19 cellular contexts compared by ENCODE assay signal in the genomic region with DNA sequence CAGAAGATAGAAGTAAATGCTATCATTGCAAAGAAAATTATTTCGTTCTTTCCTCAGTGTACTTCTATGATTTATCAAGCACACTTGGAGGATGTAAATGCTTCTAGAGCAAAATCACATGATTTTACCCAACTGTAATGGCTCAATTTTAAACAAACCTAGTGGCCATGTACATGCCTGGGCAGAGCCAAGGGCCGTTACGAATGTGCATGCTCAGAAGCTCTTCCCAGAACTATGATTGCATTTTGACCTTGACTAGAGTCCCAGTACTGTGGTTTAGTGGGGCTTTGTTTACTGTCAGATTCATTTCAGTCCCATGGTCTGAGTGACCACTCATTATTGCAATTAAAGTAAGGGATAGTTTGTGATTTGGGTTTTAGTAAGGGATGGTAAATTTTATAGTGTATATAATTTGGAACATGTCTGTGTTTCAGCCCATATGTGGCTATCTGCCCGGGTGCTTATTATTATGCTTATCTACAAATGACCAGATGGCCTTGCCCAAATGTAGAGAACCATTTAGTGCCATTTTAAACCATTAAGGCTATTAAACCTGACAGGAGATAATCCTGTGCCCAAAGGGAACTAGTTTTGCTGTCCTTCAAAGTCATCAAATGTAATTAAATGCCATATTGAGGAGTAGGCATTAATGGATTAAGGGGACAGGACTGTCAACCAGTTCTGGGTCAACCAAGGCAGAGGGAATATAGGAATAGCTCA.
DNase-seq lines count a peak whose midpoint lies in the region; ATAC-seq and TF ChIP-seq lines count a peak whose summit lies in the region.
"Had no signal": no experiment of that assay in that cellular context is flagged by ENCODE, and none has a peak within 500 bp of the region (broad histone marks: within the 10 kb centered on the region; RNA-seq: fewer than 3 reads in every experiment).

No MANE protein-coding gene starts in this region.

- no peak overlapping the region for H3K4me3 Mint-ChIP-seq in T-helper 2 cell treated with Interferon-gamma antibody and Interleukin-4, amounts not matched to agents 5 μg/mL and 100 μg/mL, for 36 hours
- H3K4me3 Mint-ChIP-seq: CD8-positive, alpha-beta memory T cell; H9 had no signal

- H3K27me3 Mint-ChIP-seq in T-helper 2 cell treated with Interferon-gamma antibody and Interleukin-4, amounts not matched to agents 5 μg/mL and 100 μg/mL, for 36 hours (ENCODE audit: low read depth) = peaks cover 18% of the 10 kb centered on the region

- H3K36me3 ChIP-seq in BE2C = no peaks in the 10 kb centered on the region

- no peaks in the 10 kb centered on the region for H3K36me3 Mint-ChIP-seq in T-helper 2 cell treated with Interferon-gamma antibody and Interleukin-4, amounts not matched to agents 5 μg/mL and 100 μg/mL, for 36 hours (ENCODE audit: low read depth)
- H3K36me3 Mint-ChIP-seq: CD8-positive, alpha-beta memory T cell had no signal

- H3K4me1 Mint-ChIP-seq in T-helper 2 cell treated with Interferon-gamma antibody and Interleukin-4, amounts not matched to agents 5 μg/mL and 100 μg/mL, for 36 hours (ENCODE audit: low read depth) = peaks cover 7% of the 10 kb centered on the region
- H3K4me1 Mint-ChIP-seq: CD8-positive, alpha-beta memory T cell had no signal

- H3K27ac Mint-ChIP-seq in T-helper 2 cell treated with Interferon-gamma antibody and Interleukin-4, amounts not matched to agents 5 μg/mL and 100 μg/mL, for 36 hours = no peak overlapping the region
- H3K27ac Mint-ChIP-seq: CD8-positive, alpha-beta memory T cell; H9 had no signal

- DNase-seq in BE2C = peak; percentile 69
- peak; percentile 6 for DNase-seq in EH (ENCODE audit: low read depth)
- peak; percentile 92 for DNase-seq in SK-N-DZ (ENCODE audit: low spot score)
- peak; percentile 3 for DNase-seq in iris pigment epithelial cell (ENCODE audit: low read depth)
- no peak for DNase-seq in T-helper 1 cell
- DNase-seq in OCI-M1 (lab: John Stamatoyannopoulos, UW) = no peak
- no peak for DNase-seq in T-helper 2 cell treated with Interferon-gamma antibody and Interleukin-4, amounts not matched to agents 5 μg/mL and 100 μg/mL, for 36 hours (ENCODE audit: low spot score)
- DNase-seq: C1 segment of cervical spinal cord; CD8-positive, alpha-beta memory T cell; DMS79 treated with DMSO at 0.1 percent for 48 hours; H9; IMR-90; NCI-H1436; NCI-H1930; NCI-H2171; NCI-H446 treated with DMSO at 0.1 percent for 48 hours; Right ventricle myocardium superior had no signal

- no peak overlapping the region for H3K4me3 ChIP-seq in BE2C (ENCODE audit: low read depth, low read length)
- H3K4me3 ChIP-seq: SK-N-MC had no signal

- peaks cover 2% of the 10 kb centered on the region; the same call in 1 of the 2 replicates for H3K9me3 ChIP-seq in BE2C

- peaks cover 32% of the 10 kb centered on the region for H3K4me1 ChIP-seq in BE2C

- H3K27me3 ChIP-seq in BE2C = no peaks in the 10 kb centered on the region

- no peak for TF ChIP-seq CTCF in BE2C (IDR thresholded peaks at IDR 0.05; ENCODE audit: low read depth, low read length)

- no peak for ATAC-seq in HG03025 (IDR thresholded peaks at IDR 0.05; ENCODE audit: low FRiP score, unreplicated experiment)

- no peaks in the 10 kb centered on the region for H3K9me3 Mint-ChIP-seq in T-helper 2 cell treated with Interferon-gamma antibody and Interleukin-4, amounts not matched to agents 5 μg/mL and 100 μg/mL, for 36 hours
- H3K9me3 Mint-ChIP-seq: CD8-positive, alpha-beta memory T cell; H9 had no signal

Comparison
In these comparisons a context has a peak if more than half of its experiments do, and no peak if none do; other contexts are left out.
1. DNase-seq: peak in BE2C (single experiment), EH (single experiment), SK-N-DZ (single experiment) and iris pigment epithelial cell (single experiment); none in T-helper 1 cell (0 of 5), OCI-M1 (single experiment) and T-helper 2 cell treated with Interferon-gamma antibody and Interleukin-4, amounts not matched to agents 5 μg/mL and 100 μg/mL, for 36 hours (single experiment).